Comparison of ENCODE assay signal across 7 cellular contexts in genomic region chr21:40393091-40393490, GRCh38.
"Had no signal": no experiment of that assay in that cellular context is flagged by ENCODE, and none has a peak within 500 bp of the region (broad histone marks: within the 10 kb centered on the region; RNA-seq: fewer than 3 reads in every experiment).

No MANE protein-coding gene starts in this region.

- H3K4me3 ChIP-seq: K562 had no signal

- H3K4me1 Mint-ChIP-seq: IgD-negative memory B cell had no signal

- DNase-seq: IMR-90, KBM-7 had no signal

- H3K27ac Mint-ChIP-seq: IgD-negative memory B cell had no signal

- H3K27ac ChIP-seq: HL-60 had no signal

- H3K27me3 Mint-ChIP-seq: IgD-negative memory B cell had no signal

- FAIRE-seq: HepG2, HTR-8/SVneo, K562 had no signal

- H3K4me3 Mint-ChIP-seq: IgD-negative memory B cell had no signal

- H3K36me3 Mint-ChIP-seq: IgD-negative memory B cell had no signal

- ATAC-seq: HepG2, K562 had no signal
